Comparison of ENCODE assay signal across 9 cellular contexts in genomic region chr10:4498763-4499251, GRCh38.
DNase-seq lines count a peak whose midpoint lies in the region; ATAC-seq, FAIRE-seq and TF ChIP-seq lines count a peak whose summit lies in the region.
"Had no signal": no experiment of that assay in that cellular context is flagged by ENCODE, and none has a peak within 500 bp of the region (broad histone marks: within the 10 kb centered on the region; RNA-seq: fewer than 3 reads in every experiment).

No MANE protein-coding gene starts in this region.

- TF ChIP-seq POLR2A in thyroid gland (IDR thresholded peaks at IDR 0.05): no peak

- CTCF ChIA-PET in MCF 10A (lab: Yijun Ruan, JAX): interaction anchor here (0.7 to 1.1 kb wide), 2 partner anchors 38 to 1301 kb away, joined by 3 to 4 read pairs; no protein-coding TSS in a partner anchor
- CTCF ChIA-PET in activated naive CD4-positive, alpha-beta T cell treated with anti-CD3 and anti-CD28 coated beads for 36 hours (lab: Charles Lee): interaction anchor here (1.1 kb wide), 1 partner anchor 1305 kb away, joined by 3 read pairs; no protein-coding TSS in a partner anchor

- POLR2A ChIA-PET in MCF 10A (lab: Yijun Ruan, JAX): interaction anchor here (0.6 to 1.8 kb wide), 10 partner anchors 13 to 714 kb away, joined by 3 to 5 read pairs (median 3); partner anchors contain the start of gene KLF6

- peak; percentile 100 for FAIRE-seq in islet of Langerhans (lab: Jason Lieb, UNC)

- H3K27ac Mint-ChIP-seq in MCF 10A (ENCODE audit: low read depth, unreplicated experiment) (peak overlapping the region; percentile 88), immature natural killer cell (no peak overlapping the region)
- no peak overlapping the region for H3K27ac Mint-ChIP-seq in activated naive CD4-positive, alpha-beta T cell treated with anti-CD3 and anti-CD28 coated beads for 36 hours

- H3K4me1 Mint-ChIP-seq in MCF 10A (ENCODE audit: insufficient read depth, unreplicated experiment) (peaks cover 12% of the 10 kb centered on the region), immature natural killer cell (no peaks in the 10 kb centered on the region)
- H3K4me1 Mint-ChIP-seq in activated naive CD4-positive, alpha-beta T cell treated with anti-CD3 and anti-CD28 coated beads for 36 hours (ENCODE audit: low read depth): no peaks in the 10 kb centered on the region

- H3K4me3 Mint-ChIP-seq in MCF 10A (ENCODE audit: unreplicated experiment) (peak overlapping the region; percentile 35), immature natural killer cell (no peak overlapping the region)
- H3K4me3 Mint-ChIP-seq in activated naive CD4-positive, alpha-beta T cell treated with anti-CD3 and anti-CD28 coated beads for 36 hours: no peak overlapping the region

- H3K36me3 ChIP-seq in MG63 (no peaks in the 10 kb centered on the region), thyroid gland (no peaks in the 10 kb centered on the region)

- no peaks in the 10 kb centered on the region for H3K27me3 ChIP-seq in MG63
- H3K27me3 ChIP-seq in thyroid gland: no peaks in the 10 kb centered on the region

- H3K4me3 ChIP-seq in MG63 (no peak overlapping the region), thyroid gland (replicated peaks in 1 of 3) (no peak overlapping the region)

- peak; percentile 42 for DNase-seq in MG63
- peak; percentile 59 for DNase-seq in MCF 10A (ENCODE audit: unreplicated experiment)
- no peak for DNase-seq in thyroid gland
- DNase-seq in immature natural killer cell: no peak
- no peak for DNase-seq in activated naive CD4-positive, alpha-beta T cell treated with anti-CD3 and anti-CD28 coated beads for 36 hours
- DNase-seq: head of caudate nucleus; stimulated activated CD4-positive, alpha-beta T cell treated with anti-CD3 and anti-CD28 coated beads, Interleukin-4, amount 100 ng/mL, for 4 hours had no signal

- no peaks in the 10 kb centered on the region for H3K9me3 ChIP-seq in MG63
- no peaks in the 10 kb centered on the region for H3K9me3 ChIP-seq in thyroid gland

- intact Hi-C loops in MCF 10A (cut with micrococcal nuclease): no loop called here
- intact Hi-C loops in thyroid gland (cut with DNase I): no loop called here
- intact Hi-C loops in activated naive CD4-positive, alpha-beta T cell treated with anti-CD3 and anti-CD28 coated beads for 36 hours (cut with micrococcal nuclease): no loop called here

- TF ChIP-seq CTCF in MCF 10A (IDR thresholded peaks at IDR 0.05; ENCODE audit: unreplicated experiment): no peak
- TF ChIP-seq CTCF in thyroid gland (IDR thresholded peaks at IDR 0.05): no peak

- H3K9me3 Mint-ChIP-seq in MCF 10A (ENCODE audit: unreplicated experiment) (no peaks in the 10 kb centered on the region), immature natural killer cell (no peaks in the 10 kb centered on the region)
- no peaks in the 10 kb centered on the region for H3K9me3 Mint-ChIP-seq in activated naive CD4-positive, alpha-beta T cell treated with anti-CD3 and anti-CD28 coated beads for 36 hours

- no peak for ATAC-seq in HG02763 (IDR thresholded peaks at IDR 0.05; ENCODE audit: unreplicated experiment)

- no peaks in the 10 kb centered on the region for H3K36me3 Mint-ChIP-seq in MCF 10A (ENCODE audit: insufficient read depth, unreplicated experiment)
- no peaks in the 10 kb centered on the region for H3K36me3 Mint-ChIP-seq in immature natural killer cell
- H3K36me3 Mint-ChIP-seq in activated naive CD4-positive, alpha-beta T cell treated with anti-CD3 and anti-CD28 coated beads for 36 hours (ENCODE audit: low read depth): no peaks in the 10 kb centered on the region

- 37 to 49% methylated on average over 6 of the region's 6 CpGs for WGBS in thyroid gland, 2 donors

- H3K27me3 Mint-ChIP-seq in MCF 10A (ENCODE audit: insufficient read depth, unreplicated experiment): no peaks in the 10 kb centered on the region
- H3K27me3 Mint-ChIP-seq in immature natural killer cell (ENCODE audit: low read depth in 3 of 3): peaks cover 0 to 7% (median 2%) of the 10 kb centered on the region in 3 donors
- no peaks in the 10 kb centered on the region for H3K27me3 Mint-ChIP-seq in activated naive CD4-positive, alpha-beta T cell treated with anti-CD3 and anti-CD28 coated beads for 36 hours (ENCODE audit: low read depth)

- H3K27ac ChIP-seq in thyroid gland: peak overlapping the region; percentile 34 to 86 (median 58)

- peaks cover 3 to 11% of the 10 kb centered on the region in 2 donors for H3K4me1 ChIP-seq in thyroid gland

- BruUV-seq in MCF 10A (replicated peaks; lab: Mats Ljungman, UMichigan): no TSS peak

Comparison
In these comparisons a context has a peak if more than half of its experiments do, and no peak if none do; other contexts are left out.
1. DNase-seq: peak in MG63 (single experiment) and MCF 10A (single experiment); none in thyroid gland (0 of 2), immature natural killer cell (0 of 3) and activated naive CD4-positive, alpha-beta T cell treated with anti-CD3 and anti-CD28 coated beads for 36 hours (single experiment).